In genomic region chr19:36041831-36042230, GRCh38 we compare ENCODE assay signal across 13 cellular contexts. TPM values are rescaled to one million over a fixed set of nuclear protein-coding genes. Genes with fewer than 3 reads are reported as not detected.
DNase-seq lines count a peak whose midpoint lies in the region; ATAC-seq and TF ChIP-seq lines count a peak whose summit lies in the region.
"Had no signal": no experiment of that assay in that cellular context is flagged by ENCODE, and none has a peak within 500 bp of the region (broad histone marks: within the 10 kb centered on the region; RNA-seq: fewer than 3 reads in every experiment).

No MANE protein-coding gene starts in this region.

- H3K36me3 Mint-ChIP-seq in nephron progenitor cell (ENCODE audit: low read depth): peaks cover 27% of the 10 kb centered on the region

- H3K9me3 ChIP-seq in AG04450 (ENCODE audit: control insufficient read depth, insufficient read depth, low read length): no peaks in the 10 kb centered on the region; the same call in 1 of the 2 replicates

- CTCF ChIA-PET in AG04450 (lab: Charles Lee): no interaction called here

- no peak for TF ChIP-seq CTCF in AG04450 (IDR thresholded peaks at IDR 0.05; ENCODE audit: low read depth, low read length)
- no peak for TF ChIP-seq CTCF in nephron progenitor cell (IDR thresholded peaks at IDR 0.05)

- H3K4me3 ChIP-seq in AG04450 (ENCODE audit: low read depth, low read length): no peak overlapping the region

- H3K27ac Mint-ChIP-seq in nephron progenitor cell: peak overlapping the region; percentile 42

- peaks cover 27% of the 10 kb centered on the region for H3K4me1 Mint-ChIP-seq in nephron progenitor cell

- ATAC-seq in HG02981 (IDR thresholded peaks at IDR 0.05; ENCODE audit: unreplicated experiment): no peak
- ATAC-seq: naive thymus-derived CD8-positive, alpha-beta T cell had no signal

- TF ChIP-seq RAD21 in Ishikawa (IDR thresholded peaks at IDR 0.05; ENCODE audit: low read depth): no peak

- H3K27me3 Mint-ChIP-seq in nephron progenitor cell (ENCODE audit: low read depth, poor library complexity): peaks cover 3% of the 10 kb centered on the region
- H3K27me3 Mint-ChIP-seq: naive thymus-derived CD8-positive, alpha-beta T cell had no signal

- H3K9me3 Mint-ChIP-seq in nephron progenitor cell: no peaks in the 10 kb centered on the region
- H3K9me3 Mint-ChIP-seq: naive thymus-derived CD8-positive, alpha-beta T cell had no signal

- DNase-seq in AG04450 (ENCODE audit: low read depth, low spot score) (peak; percentile 59), fibroblast of gingiva (ENCODE audit: low read depth) (peak; percentile 91), nephron progenitor cell (no peak), inferior parietal cortex (ENCODE audit: extremely low spot score) (no peak), NCI-H748 treated with DMSO at 0.1 percent for 48 hours (lab: John Stamatoyannopoulos, UW) (no peak), NCI-H146 treated with DMSO at 0.1 percent for 48 hours (lab: John Stamatoyannopoulos, UW; ENCODE audit: unreplicated experiment) (no peak)
- DNase-seq: activated T-cell treated with anti-CD3 and anti-CD28 coated beads for 4 hours; effector memory CD4-positive, alpha-beta T cell; naive thymus-derived CD8-positive, alpha-beta T cell; NCI-H1105; SHP77 had no signal

- no peaks in the 10 kb centered on the region for H3K27me3 ChIP-seq in AG04450 (ENCODE audit: control insufficient read depth, insufficient read depth, low read length)

- TF ChIP-seq EP300 in Ishikawa (IDR thresholded peaks at IDR 0.05; ENCODE audit: borderline replicate concordance): no peak

- H3K4me3 Mint-ChIP-seq in nephron progenitor cell: no peak overlapping the region
- H3K4me3 Mint-ChIP-seq: naive thymus-derived CD8-positive, alpha-beta T cell had no signal

- POLR2A ChIA-PET in AG04450 (lab: Yijun Ruan, JAX): interaction anchor here (0.6 to 1.2 kb wide), 5 partner anchors 12 to 132 kb away, joined by 3 to 18 read pairs (median 4); partner anchors contain the start of genes ALKBH6, THAP8 and WDR62

- H3K27ac ChIP-seq in AG04450 (ENCODE audit: low read depth, low read length): peak overlapping the region; percentile 59

TF ChIP-seq in Ishikawa, 13 proteins besides CTCF, POLR2A, EP300 and RAD21:
- peak; percentile 80; the same call in 1 of the 2 replicates for TF ChIP-seq CEBPB (IDR thresholded peaks at IDR 0.05)
- no peak for TF ChIP-seq FOXM1 (IDR thresholded peaks at IDR 0.05; ENCODE audit: borderline replicate concordance, low read depth)
- no peak for TF ChIP-seq MAX (IDR thresholded peaks at IDR 0.05)
- peak; percentile 86 for TF ChIP-seq TEAD4 (IDR thresholded peaks at IDR 0.05)

RNA-seq across cellular contexts. Expression of gene CLIP3, which starts 9.2 kb away (rescaled TPM):
- polyA plus RNA-seq in AG04450 (2011; rRNA removed): 18.1 and 29.4 TPM in 2 replicates
- polyA minus RNA-seq in AG04450 (2011; rRNA and poly(A)+ RNA removed): 31.0 and 47.2 TPM in 2 replicates

RNA-seq across cellular contexts. Expression of gene THAP8, which starts 12.3 kb away (rescaled TPM):
- polyA plus RNA-seq in AG04450 (2011; rRNA removed): 3.9 and 5.6 TPM in 2 replicates
- 2.6 and 3.1 TPM in 2 replicates for polyA minus RNA-seq in AG04450 (2011; rRNA and poly(A)+ RNA removed)

RNA-seq across cellular contexts. Expression of gene WDR62, which starts 12.9 kb away (rescaled TPM):
- 1.1 and 1.2 TPM in 2 replicates for polyA plus RNA-seq in AG04450 (2011; rRNA removed)
- 3.1 and 3.2 TPM in 2 replicates for polyA minus RNA-seq in AG04450 (2011; rRNA and poly(A)+ RNA removed)

RNA-seq across cellular contexts. Expression of gene ALKBH6, which starts 27.8 kb away (rescaled TPM):
- polyA plus RNA-seq in AG04450 (2011; rRNA removed): 20.7 and 21.2 TPM in 2 replicates
- 6.0 and 9.9 TPM in 2 replicates for polyA minus RNA-seq in AG04450 (2011; rRNA and poly(A)+ RNA removed)

RNA-seq across cellular contexts. Expression of gene SYNE4, which starts 33.2 kb away (rescaled TPM):
- 0.07 and 0.14 TPM in 2 replicates for polyA plus RNA-seq in AG04450 (2011; rRNA removed)
- polyA minus RNA-seq in AG04450 (2011; rRNA and poly(A)+ RNA removed): 0.14 TPM in 1 of 2 replicates, not detected in the other

Comparison
In these comparisons a context has a peak if more than half of its experiments do, and no peak if none do; other contexts are left out.
1. DNase-seq: peak in AG04450 (single experiment) and fibroblast of gingiva (single experiment); none in nephron progenitor cell (single experiment), inferior parietal cortex (single experiment), NCI-H748 treated with DMSO at 0.1 percent for 48 hours (single experiment) and NCI-H146 treated with DMSO at 0.1 percent for 48 hours (single experiment).